In genomic region chr2:101753207-101753616, GRCh38 we compare ENCODE assay signal across 1 cellular context.
TF ChIP-seq lines count a peak whose summit lies in the region.

No MANE protein-coding gene starts in this region.

TF ChIP-seq in HepG2, 621 proteins besides CTCF, POLR2A, EP300 and RAD21 (continued from another document):
- 0 out of 2 replicates have a peak, but pooled peaks have one; percentile 31 for TF ChIP-seq ZNF609 (CRISPR knock-in tag; IDR thresholded peaks at IDR 0.05; ENCODE audit: borderline replicate concordance)
- TF ChIP-seq ZNF713 (CRISPR knock-in tag; IDR thresholded peaks at IDR 0.05) = no peak
- TF ChIP-seq SAP130 (CRISPR knock-in tag; IDR thresholded peaks at IDR 0.05; ENCODE audit: low read depth) = peak; percentile 64
- no peak for TF ChIP-seq RBAK (CRISPR knock-in tag; IDR thresholded peaks at IDR 0.05)
- peak; percentile 63 for TF ChIP-seq PAXIP1 (CRISPR knock-in tag; conservative IDR thresholded peaks at IDR 0.05)
